19 cellular contexts compared by ENCODE assay signal in genomic region chr3:38545396-38545949, GRCh38. TPM values are rescaled to one million over a fixed set of nuclear protein-coding genes. Genes with fewer than 3 reads are reported as not detected.
DNase-seq lines count a peak whose midpoint lies in the region; ATAC-seq and TF ChIP-seq lines count a peak whose summit lies in the region.
"Had no signal": no experiment of that assay in that cellular context is flagged by ENCODE, and none has a peak within 500 bp of the region (broad histone marks: within the 10 kb centered on the region; RNA-seq: fewer than 3 reads in every experiment).

No MANE protein-coding gene starts in this region.

- TF ChIP-seq CTCF in left ventricle myocardium inferior (IDR thresholded peaks at IDR 0.05; ENCODE audit: borderline replicate concordance) = no peak
- no peak for TF ChIP-seq CTCF in heart right ventricle (IDR thresholded peaks at IDR 0.05)
- no peak for TF ChIP-seq CTCF in spleen (IDR thresholded peaks at IDR 0.05 in 8 of 11, conservative IDR thresholded peaks at IDR 0.05 in 3 of 11)

- WGBS in heart right ventricle, 2 donors = 70 to 74% methylated on average over 4 of the region's 4 CpGs
- WGBS in spleen, 5 donors = 80 to 93% (median 83%) methylated on average over 4 of the region's 4 CpGs

- H3K36me3 ChIP-seq in left ventricle myocardium inferior = peaks cover 13% of the 10 kb centered on the region
- H3K36me3 ChIP-seq in heart right ventricle = peaks cover 0 to 17% (median 0%) of the 10 kb centered on the region in 9 donors
- peaks cover 0 to 4% (median 0%) of the 10 kb centered on the region in 6 donors for H3K36me3 ChIP-seq in spleen
- H3K36me3 ChIP-seq: HAP-1, SJSA1 had no signal

- DNase-seq in left ventricle myocardium inferior (no peak), heart right ventricle (no peak), NCI-H69 (lab: John Stamatoyannopoulos, UW) (peak; percentile 2), left kidney (ENCODE audit: low read depth, low spot score) (peak; percentile 60), spleen (peak; percentile 34), kidney glomerular epithelial cell (lab: John Stamatoyannopoulos, UW) (no peak), A172 (ENCODE audit: low spot score) (no peak), NCI-H526 treated with DMSO at 0.1 percent for 48 hours (lab: John Stamatoyannopoulos, UW) (no peak)
- DNase-seq: COR-L47, DMS 273 treated with DMSO at 0.1 percent for 48 hours, DND-41, KBM-7, NCI-H1105, NCI-H1694 treated with DMSO at 0.1 percent for 48 hours, NCI-H2171 had no signal

- H3K27me3 ChIP-seq in left ventricle myocardium inferior (ENCODE audit: low read depth) (no peaks in the 10 kb centered on the region), heart right ventricle (no peaks in the 10 kb centered on the region), spleen (replicated peaks in 1 of 7) (no peaks in the 10 kb centered on the region)
- H3K27me3 ChIP-seq: SJSA1 had no signal

- H3K27ac ChIP-seq in left ventricle myocardium inferior (replicated peaks) (peak overlapping the region; percentile 90), heart right ventricle (peak overlapping the region in 5 of 10 donors; percentile 37 to 98 (median 90)), spleen (no peak overlapping the region)
- H3K27ac ChIP-seq: SJSA1 had no signal

- no peaks in the 10 kb centered on the region for H3K9me3 ChIP-seq in left ventricle myocardium inferior (replicated peaks)
- H3K9me3 ChIP-seq in heart right ventricle = no peaks in the 10 kb centered on the region
- no peaks in the 10 kb centered on the region for H3K9me3 ChIP-seq in spleen
- H3K9me3 ChIP-seq: HAP-1, SJSA1 had no signal

- no peak for TF ChIP-seq POLR2A in spleen (IDR thresholded peaks at IDR 0.05)

- intact Hi-C loops in left ventricle myocardium inferior (cut with micrococcal nuclease) (no loop called here), heart right ventricle (cut with DNase I) (no loop called here), spleen (cut with DNase I; ENCODE audit: low total_unique reads) (no loop called here)

- ATAC-seq in heart right ventricle = no peak
- ATAC-seq: HepG2, Panc1 had no signal

- H3K4me1 ChIP-seq in left ventricle myocardium inferior = peaks cover 81% of the 10 kb centered on the region
- H3K4me1 ChIP-seq in heart right ventricle = peaks cover 20 to 80% (median 48%) of the 10 kb centered on the region in 9 donors
- no peaks in the 10 kb centered on the region for H3K4me1 ChIP-seq in spleen
- H3K4me1 ChIP-seq: HAP-1, SJSA1 had no signal

- H3K4me3 ChIP-seq in left ventricle myocardium inferior = no peak overlapping the region
- H3K4me3 ChIP-seq in heart right ventricle = no peak overlapping the region
- no peak overlapping the region for H3K4me3 ChIP-seq in spleen
- H3K4me3 ChIP-seq: HAP-1, SJSA1 had no signal

RNA-seq across cellular contexts. Expression of gene EXOG, which starts 49.3 kb away (rescaled TPM):
- total RNA-seq in left ventricle myocardium inferior = 27.9 TPM
- total RNA-seq in heart right ventricle = 10 to 100 TPM; 11.9 to 38.9 (median 25.4) TPM
- polyA plus RNA-seq in heart right ventricle = 10 to 100 TPM; 10.7 to 39.9 TPM
- total RNA-seq in spleen = 10 to 100 TPM; 16.9 to 20.9 (median 19.2) TPM
- 1 to 10 TPM; 3.9 to 8.6 (median 8.2) TPM for polyA plus RNA-seq in spleen
- 10.9 and 13.6 TPM in 2 replicates for total RNA-seq in A172 (2014; rRNA removed; shearing (Covaris generic))

Comparison
In these comparisons a context has a peak if more than half of its experiments do, and no peak if none do; other contexts are left out.
1. DNase-seq: peak in NCI-H69 (single experiment), left kidney (single experiment) and spleen (single experiment); none in left ventricle myocardium inferior (single experiment), heart right ventricle (0 of 2), kidney glomerular epithelial cell (single experiment), A172 (single experiment) and NCI-H526 treated with DMSO at 0.1 percent for 48 hours (single experiment).